19 cellular contexts compared by ENCODE assay signal in genomic region chr1:64969305-64970066, GRCh38. TPM values are rescaled to one million over a fixed set of nuclear protein-coding genes. Genes with fewer than 3 reads are reported as not detected.
DNase-seq lines count a peak whose midpoint lies in the region; ATAC-seq and TF ChIP-seq lines count a peak whose summit lies in the region.
"Had no signal": no experiment of that assay in that cellular context is flagged by ENCODE, and none has a peak within 500 bp of the region (broad histone marks: within the 10 kb centered on the region; RNA-seq: fewer than 3 reads in every experiment).

No MANE protein-coding gene starts in this region.

- CTCF ChIA-PET in SK-N-SH (lab: Yijun Ruan, JAX) = interaction anchor here (0.7 kb wide), 1 partner anchor 453 kb away, joined by 3 read pairs; no protein-coding TSS in a partner anchor

- TF ChIP-seq EP300 in SK-N-SH (IDR thresholded peaks at IDR 0.05; ENCODE audit: borderline replicate concordance in 1 of 2, low read depth in 1 of 2, low read length in 1 of 2) = no peak

- peaks cover 2% of the 10 kb centered on the region; the same call in 1 of the 2 replicates for H4K20me1 ChIP-seq in SK-N-SH (ENCODE audit: insufficient read depth)

- H3K4me3 Mint-ChIP-seq in type B pancreatic cell = no peak overlapping the region
- H3K4me3 Mint-ChIP-seq in activated T-helper 2 cell treated with anti-CD3 and anti-CD28 coated beads, Interferon-gamma antibody, Interleukin-2, Interleukin-4, amounts not matched to agents 10 μg/mL and 5 μg/mL and 100 μg/mL, durations not matched to agents 14 hours and 24 hours and 36 hours (ENCODE audit: low read depth) = no peak overlapping the region
- H3K4me3 Mint-ChIP-seq: activated naive CD4-positive, alpha-beta T cell treated with anti-CD3 and anti-CD28 coated beads for 36 hours; dendritic cell treated with granulocyte-macrophage colony-stimulating factor and Interleukin-4, amounts not matched to agents 40 ng/mL and 50 ng/mL, for 4 days; nephron progenitor cell; stimulated activated naive CD8-positive, alpha-beta T cell treated with anti-CD3 and anti-CD28 coated beads, Interleukin-15, Interleukin-2, amounts not matched to agents 100 ng/mL and 50 ng/mL, for 24 hours had no signal

- H3K9me3 Mint-ChIP-seq in type B pancreatic cell = no peaks in the 10 kb centered on the region
- no peaks in the 10 kb centered on the region for H3K9me3 Mint-ChIP-seq in activated T-helper 2 cell treated with anti-CD3 and anti-CD28 coated beads, Interferon-gamma antibody, Interleukin-2, Interleukin-4, amounts not matched to agents 10 μg/mL and 5 μg/mL and 100 μg/mL, durations not matched to agents 14 hours and 24 hours and 36 hours
- H3K9me3 Mint-ChIP-seq: activated naive CD4-positive, alpha-beta T cell treated with anti-CD3 and anti-CD28 coated beads for 36 hours; dendritic cell treated with granulocyte-macrophage colony-stimulating factor and Interleukin-4, amounts not matched to agents 40 ng/mL and 50 ng/mL, for 4 days; nephron progenitor cell; stimulated activated naive CD8-positive, alpha-beta T cell treated with anti-CD3 and anti-CD28 coated beads, Interleukin-15, Interleukin-2, amounts not matched to agents 100 ng/mL and 50 ng/mL, for 24 hours had no signal

- peaks cover 0 to 4% of the 10 kb centered on the region in 2 experiments; a peak in 3 of 4 replicates for H3K4me1 ChIP-seq in SK-N-SH (ENCODE audit: control insufficient read depth in 1 of 2, insufficient read depth in 2 of 2, low read depth in 1 of 2, low read length in 1 of 2)
- H3K4me1 ChIP-seq: Caco-2 had no signal

- H3K36me3 Mint-ChIP-seq in type B pancreatic cell = no peaks in the 10 kb centered on the region
- peaks cover 6% of the 10 kb centered on the region for H3K36me3 Mint-ChIP-seq in activated T-helper 2 cell treated with anti-CD3 and anti-CD28 coated beads, Interferon-gamma antibody, Interleukin-2, Interleukin-4, amounts not matched to agents 10 μg/mL and 5 μg/mL and 100 μg/mL, durations not matched to agents 14 hours and 24 hours and 36 hours (ENCODE audit: low read depth)

- H3K4me2 ChIP-seq in SK-N-SH = no peak overlapping the region

- H3K27ac Mint-ChIP-seq in type B pancreatic cell = peak overlapping the region; percentile 15
- no peak overlapping the region for H3K27ac Mint-ChIP-seq in activated T-helper 2 cell treated with anti-CD3 and anti-CD28 coated beads, Interferon-gamma antibody, Interleukin-2, Interleukin-4, amounts not matched to agents 10 μg/mL and 5 μg/mL and 100 μg/mL, durations not matched to agents 14 hours and 24 hours and 36 hours
- H3K27ac Mint-ChIP-seq: activated naive CD4-positive, alpha-beta T cell treated with anti-CD3 and anti-CD28 coated beads for 36 hours; dendritic cell treated with granulocyte-macrophage colony-stimulating factor and Interleukin-4, amounts not matched to agents 40 ng/mL and 50 ng/mL, for 4 days; nephron progenitor cell; stimulated activated naive CD8-positive, alpha-beta T cell treated with anti-CD3 and anti-CD28 coated beads, Interleukin-15, Interleukin-2, amounts not matched to agents 100 ng/mL and 50 ng/mL, for 24 hours had no signal

- peaks cover 14% of the 10 kb centered on the region for H3K4me1 Mint-ChIP-seq in type B pancreatic cell (ENCODE audit: unreplicated experiment)
- H3K4me1 Mint-ChIP-seq in activated T-helper 2 cell treated with anti-CD3 and anti-CD28 coated beads, Interferon-gamma antibody, Interleukin-2, Interleukin-4, amounts not matched to agents 10 μg/mL and 5 μg/mL and 100 μg/mL, durations not matched to agents 14 hours and 24 hours and 36 hours (ENCODE audit: low read depth) = peaks cover 24% of the 10 kb centered on the region

- peak; percentile 47 for TF ChIP-seq RAD21 in SK-N-SH (IDR thresholded peaks at IDR 0.05; ENCODE audit: low read length)

- no peaks in the 10 kb centered on the region for H3K27me3 ChIP-seq in SK-N-SH (ENCODE audit: insufficient read depth)
- H3K27me3 ChIP-seq: SJCRH30 had no signal

- H3K9me2 ChIP-seq in SK-N-SH = no peaks in the 10 kb centered on the region

- ATAC-seq in SK-N-SH treated with all-trans-retinoic acid at 6 μM for 48 hours (no peak), HG02970 (IDR thresholded peaks at IDR 0.05; ENCODE audit: low FRiP score, unreplicated experiment) (no peak)

- DNase-seq in SK-N-SH (no peak), NCI-H69 (lab: John Stamatoyannopoulos, UW) (peak; percentile 47), fibroblast of mammary gland (ENCODE audit: low read depth) (peak; percentile 44), type B pancreatic cell (ENCODE audit: extremely low spot score, unreplicated experiment) (no peak), NCI-H2081 (lab: John Stamatoyannopoulos, UW) (no peak)
- no peak for DNase-seq in activated T-helper 2 cell treated with anti-CD3 and anti-CD28 coated beads, Interferon-gamma antibody, Interleukin-2, Interleukin-4, amounts not matched to agents 10 μg/mL and 5 μg/mL and 100 μg/mL, durations not matched to agents 14 hours and 24 hours and 36 hours (ENCODE audit: low spot score)
- DNase-seq: activated naive CD4-positive, alpha-beta T cell treated with anti-CD3 and anti-CD28 coated beads for 36 hours; Caco-2; head of caudate nucleus; islet precursor cell; mesendoderm; NCI-H1105; nephron progenitor cell; retina; SJCRH30 had no signal

- no peak overlapping the region for H3K27ac ChIP-seq in SK-N-SH (ENCODE audit: low read depth in 2 of 2, low read length in 1 of 2)
- H3K27ac ChIP-seq: SJCRH30 had no signal

- intact Hi-C loops in activated T-helper 2 cell treated with anti-CD3 and anti-CD28 coated beads, Interferon-gamma antibody, Interleukin-2, Interleukin-4, amounts not matched to agents 10 μg/mL and 5 μg/mL and 100 μg/mL, durations not matched to agents 14 hours and 24 hours and 36 hours (cut with micrococcal nuclease) = loop anchor here (5.0 to 10.0 kb wide), 4 partner anchors 92 to 453 kb away; partner anchors contain the start of genes AK4, LEPR and LEPROT

- H3K9ac ChIP-seq in SK-N-SH = no peak overlapping the region

- H3K9me3 ChIP-seq in SK-N-SH = no peaks in the 10 kb centered on the region
- H3K9me3 ChIP-seq: Caco-2, SJCRH30 had no signal

- no peak overlapping the region for H2AFZ ChIP-seq in SK-N-SH (ENCODE audit: low read depth)

- peaks cover 17% of the 10 kb centered on the region for H3K79me2 ChIP-seq in SK-N-SH (ENCODE audit: insufficient read depth)

- TF ChIP-seq CTCF in SK-N-SH (IDR thresholded peaks at IDR 0.05) (peak; percentile 28), fibroblast of mammary gland (conservative IDR thresholded peaks at IDR 0.05; ENCODE audit: control insufficient read depth, insufficient read depth, low read depth, low read length) (peak; percentile 12), type B pancreatic cell (conservative IDR thresholded peaks at IDR 0.05) (no peak)

- no peak overlapping the region for H3K4me3 ChIP-seq in SK-N-SH (ENCODE audit: low read depth in 2 of 2, low read length in 1 of 2)
- no peak overlapping the region for H3K4me3 ChIP-seq in fibroblast of mammary gland (ENCODE audit: control insufficient read depth, low read depth, low read length)
- H3K4me3 ChIP-seq: SJCRH30 had no signal

- POLR2A ChIA-PET in SK-N-SH (lab: Yijun Ruan, JAX) = no interaction called here

- H3F3A ChIP-seq in SK-N-SH (replicated peaks; ENCODE audit: insufficient read depth) = peaks cover 3% of the 10 kb centered on the region

- H3K36me3 ChIP-seq in SK-N-SH (replicated peaks in 1 of 2; ENCODE audit: control insufficient read depth in 1 of 2, insufficient read depth in 2 of 2, low read length in 1 of 2) = no peaks in the 10 kb centered on the region
- H3K36me3 ChIP-seq: SJCRH30 had no signal

- 75% methylated on average over 9 of the region's 9 CpGs for WGBS in SK-N-SH (ENCODE audit: low lambda C conversion rate)

- H3K27me3 Mint-ChIP-seq in type B pancreatic cell = peaks cover 6% of the 10 kb centered on the region
- H3K27me3 Mint-ChIP-seq in activated T-helper 2 cell treated with anti-CD3 and anti-CD28 coated beads, Interferon-gamma antibody, Interleukin-2, Interleukin-4, amounts not matched to agents 10 μg/mL and 5 μg/mL and 100 μg/mL, durations not matched to agents 14 hours and 24 hours and 36 hours (ENCODE audit: low read depth) = no peaks in the 10 kb centered on the region
- H3K27me3 Mint-ChIP-seq: stimulated activated naive CD8-positive, alpha-beta T cell treated with anti-CD3 and anti-CD28 coated beads, Interleukin-15, Interleukin-2, amounts not matched to agents 100 ng/mL and 50 ng/mL, for 24 hours had no signal

TF ChIP-seq in SK-N-SH, 30 proteins besides CTCF, POLR2A, EP300 and RAD21 (continues in another document):
- TF ChIP-seq POLR2AphosphoS5 (IDR thresholded peaks at IDR 0.05; ENCODE audit: low read depth, low read length) = no peak
- no peak for TF ChIP-seq MXI1 (IDR thresholded peaks at IDR 0.05; ENCODE audit: low read depth, low read length)
- no peak for TF ChIP-seq FOXJ3 (CRISPR knock-in tag; IDR thresholded peaks at IDR 0.05)
- no peak for TF ChIP-seq NFIC (IDR thresholded peaks at IDR 0.05; ENCODE audit: borderline replicate concordance)

TF ChIP-seq in SK-N-SH treated with all-trans-retinoic acid at 6 μM for 48 hours, 23 proteins besides CTCF, POLR2A, EP300 and RAD21 (continues in another document):
- TF ChIP-seq ZFP3 (CRISPR knock-in tag; IDR thresholded peaks at IDR 0.05) (no peak), CSDC2 (CRISPR knock-in tag; IDR thresholded peaks at IDR 0.05) (no peak)

RNA-seq across cellular contexts. Expression of gene JAK1, which starts 3.1 kb away (rescaled TPM):
- 47.5 and 47.7 TPM in 2 replicates for polyA plus RNA-seq in SK-N-SH (2012; rRNA removed)
- 47.6 and 48.4 TPM in 2 replicates for polyA plus RNA-seq in SK-N-SH (2012; cell fraction: cytosol; rRNA removed)
- 48.8 and 63.4 TPM in 2 replicates for polyA plus RNA-seq in SK-N-SH (2012; cell fraction: nucleus; rRNA removed)
- total RNA-seq in type B pancreatic cell (ENCODE audit: low replicate concordance) = 54.8 and 57.2 TPM in 2 replicates
- total RNA-seq in activated T-helper 2 cell treated with anti-CD3 and anti-CD28 coated beads, Interferon-gamma antibody, Interleukin-2, Interleukin-4, amounts not matched to agents 10 μg/mL and 5 μg/mL and 100 μg/mL, durations not matched to agents 14 hours and 24 hours and 36 hours = 99.9 and 105 TPM in 2 replicates

Comparison
In these comparisons a context has a peak if more than half of its experiments do, and no peak if none do; other contexts are left out.
1. DNase-seq: peak in NCI-H69 (single experiment) and fibroblast of mammary gland (single experiment); none in SK-N-SH (single experiment), type B pancreatic cell (single experiment), NCI-H2081 (0 of 2) and activated T-helper 2 cell treated with anti-CD3 and anti-CD28 coated beads, Interferon-gamma antibody, Interleukin-2, Interleukin-4, amounts not matched to agents 10 μg/mL and 5 μg/mL and 100 μg/mL, durations not matched to agents 14 hours and 24 hours and 36 hours (single experiment).